ENCODE assay signal across 16 cellular contexts in the genomic region with DNA sequence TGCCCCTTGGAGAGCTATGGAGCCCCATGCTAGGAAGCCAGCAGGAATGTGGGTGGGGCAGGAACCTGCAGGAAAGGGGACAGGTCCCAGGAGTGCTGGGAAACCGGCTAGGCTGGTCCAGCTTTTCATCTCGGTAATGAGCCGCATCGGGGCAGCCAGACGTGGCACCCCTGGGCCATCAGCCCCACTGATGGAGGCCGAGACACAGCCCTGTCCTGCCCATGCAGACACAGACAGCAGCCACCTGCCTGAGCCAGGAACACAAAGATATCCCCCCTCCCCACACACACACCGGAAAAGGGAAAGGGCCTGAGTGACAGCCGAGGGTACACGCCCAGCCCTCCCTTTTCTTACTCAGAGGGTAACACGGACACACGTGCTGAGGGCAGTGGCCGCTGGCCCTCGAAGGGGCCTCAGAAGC. TPM values are rescaled to one million over a fixed set of nuclear protein-coding genes. Genes with fewer than 3 reads are reported as not detected.
DNase-seq lines count a peak whose midpoint lies in the region; ATAC-seq, FAIRE-seq and TF ChIP-seq lines count a peak whose summit lies in the region.
"Had no signal": no experiment of that assay in that cellular context is flagged by ENCODE, and none has a peak within 500 bp of the region (broad histone marks: within the 10 kb centered on the region; RNA-seq: fewer than 3 reads in every experiment).

No MANE protein-coding gene starts in this region.

- TF ChIP-seq EP300 in K562 (IDR thresholded peaks at IDR 0.05; ENCODE audit: low read length) (no peak), suprapubic skin (IDR thresholded peaks at IDR 0.05) (no peak), SK-N-SH (IDR thresholded peaks at IDR 0.05; ENCODE audit: borderline replicate concordance in 1 of 2, low read depth in 1 of 2, low read length in 1 of 2) (no peak)

- TF ChIP-seq CTCF in K562 (IDR thresholded peaks at IDR 0.05 in 2 of 3, conservative IDR thresholded peaks at IDR 0.05 in 1 of 3; ENCODE audit: insufficient read depth in 2 of 3, low read depth in 1 of 3, low read length in 3 of 3) (no peak), lower lobe of right lung (IDR thresholded peaks at IDR 0.05) (no peak), suprapubic skin (IDR thresholded peaks at IDR 0.05) (no peak), SK-N-SH (IDR thresholded peaks at IDR 0.05) (no peak)

- no peaks in the 10 kb centered on the region for H3K9me1 ChIP-seq in K562 (ENCODE audit: control insufficient read depth, insufficient read depth, low read length)

- H3K9ac ChIP-seq in K562 (ENCODE audit: insufficient read depth in 1 of 2, low read depth in 2 of 2, low read length in 2 of 2): peak overlapping the region in 1 of 2 experiments; percentile 6; a peak in 1 of 4 replicates
- H3K9ac ChIP-seq in SK-N-SH: no peak overlapping the region

- TF ChIP-seq POLR2A in K562 (conservative IDR thresholded peaks at IDR 0.05) (no peak), suprapubic skin (IDR thresholded peaks at IDR 0.05) (no peak)

- H4K20me1 ChIP-seq in K562 (replicated peaks; ENCODE audit: control insufficient read depth, insufficient read depth, low read length): no peaks in the 10 kb centered on the region
- H4K20me1 ChIP-seq in SK-N-SH (ENCODE audit: insufficient read depth): no peaks in the 10 kb centered on the region

- H3K27ac Mint-ChIP-seq in CD8-positive, alpha-beta memory T cell: no peak overlapping the region
- H3K27ac Mint-ChIP-seq: activated naive CD8-positive, alpha-beta T cell treated with anti-CD3 and anti-CD28 coated beads, Interleukin-2, amount 50 U/mL, for 24 hours had no signal

- in situ Hi-C loops in K562 (cut with MboI): no loop called here

- H3K4me3 Mint-ChIP-seq in CD8-positive, alpha-beta memory T cell: no peak overlapping the region
- H3K4me3 Mint-ChIP-seq: activated naive CD8-positive, alpha-beta T cell treated with anti-CD3 and anti-CD28 coated beads, Interleukin-2, amount 50 U/mL, for 24 hours had no signal

- BruUV-seq in K562 (replicated peaks; lab: Mats Ljungman, UMichigan): no TSS peak

- POLR2A ChIA-PET in K562 (lab: Yijun Ruan, JAX) (interaction anchor here (0.6 to 1.0 kb wide), 3 partner anchors 9 to 27 kb away, joined by 3 to 4 read pairs (median 3); no protein-coding TSS in a partner anchor), SK-N-SH (lab: Yijun Ruan, JAX) (no interaction called here)
- POLR2A ChIA-PET in CD8-positive, alpha-beta memory T cell (lab: Charles Lee): no interaction called here

- H3K36me3 Mint-ChIP-seq in CD8-positive, alpha-beta memory T cell: no peaks in the 10 kb centered on the region

- H3F3A ChIP-seq in SK-N-SH (replicated peaks; ENCODE audit: insufficient read depth): no peaks in the 10 kb centered on the region

- no peak overlapping the region for H2AFZ ChIP-seq in K562 (ENCODE audit: low read depth, low read length)
- no peak overlapping the region for H2AFZ ChIP-seq in SK-N-SH (ENCODE audit: low read depth)

- H3K27me3 ChIP-seq in K562 (ENCODE audit: control insufficient read depth in 2 of 2, insufficient read depth in 2 of 2, low read length in 2 of 2) (peaks cover 9 to 46% of the 10 kb centered on the region in 2 experiments; a peak in 4 of 5 replicates), lower lobe of right lung (ENCODE audit: low read depth) (no peaks in the 10 kb centered on the region), suprapubic skin (no peaks in the 10 kb centered on the region), SK-N-SH (ENCODE audit: insufficient read depth) (no peaks in the 10 kb centered on the region)
- H3K27me3 ChIP-seq in CD8-positive, alpha-beta memory T cell (ENCODE audit: insufficient read depth, low read length, poor library complexity, severe bottlenecking): no peaks in the 10 kb centered on the region
- H3K27me3 ChIP-seq: tibial nerve had no signal

- H3K4me2 ChIP-seq in K562 (ENCODE audit: insufficient read depth, low read length) (no peak overlapping the region), SK-N-SH (no peak overlapping the region)

- TF ChIP-seq RAD21 in K562 (CRISPR knock-in tag; conservative IDR thresholded peaks at IDR 0.05 in 1 of 2, IDR thresholded peaks at IDR 0.05 in 1 of 2) (no peak), SK-N-SH (IDR thresholded peaks at IDR 0.05; ENCODE audit: low read length) (no peak)

- CTCF ChIA-PET in K562 (lab: Yijun Ruan, JAX; ENCODE audit: low intra/inter-chr PET ratio) (no interaction called here), SK-N-SH (lab: Yijun Ruan, JAX) (no interaction called here)
- CTCF ChIA-PET in CD8-positive, alpha-beta memory T cell (lab: Charles Lee): no interaction called here

- H3K4me1 ChIP-seq in K562 (replicated peaks in 1 of 2; ENCODE audit: control insufficient read depth in 2 of 2, insufficient read depth in 2 of 2, low read length in 2 of 2): peaks cover 0 to 4% of the 10 kb centered on the region in 2 experiments; a peak in 1 of 5 replicates
- peaks cover 18% of the 10 kb centered on the region for H3K4me1 ChIP-seq in lower lobe of right lung
- peaks cover 49% of the 10 kb centered on the region for H3K4me1 ChIP-seq in suprapubic skin
- no peaks in the 10 kb centered on the region for H3K4me1 ChIP-seq in CD8-positive, alpha-beta memory T cell (ENCODE audit: insufficient read depth, low read length)
- H3K4me1 ChIP-seq in SK-N-SH (ENCODE audit: control insufficient read depth in 1 of 2, insufficient read depth in 2 of 2, low read depth in 1 of 2, low read length in 1 of 2): 0 out of 4 replicates have a peak, but pooled peaks cover 0 to 8% of the 10 kb centered on the region in 2 experiments

- no peaks in the 10 kb centered on the region for H3K4me1 Mint-ChIP-seq in CD8-positive, alpha-beta memory T cell
- H3K4me1 Mint-ChIP-seq: activated naive CD8-positive, alpha-beta T cell treated with anti-CD3 and anti-CD28 coated beads, Interleukin-2, amount 50 U/mL, for 24 hours had no signal

- peak; percentile 85 for DNase-seq in HT-29 (ENCODE audit: low spot score)
- no peak for DNase-seq in K562 (ENCODE audit: extremely low read depth in 1 of 4, low spot score in 3 of 4)
- DNase-seq in lower lobe of right lung: peak; percentile 84
- DNase-seq in suprapubic skin (ENCODE audit: low spot score in 2 of 2): no peak
- no peak for DNase-seq in pons (ENCODE audit: low spot score)
- DNase-seq in NCI-H1105 treated with DMSO at 0.1 percent for 48 hours (lab: John Stamatoyannopoulos, UW): no peak
- no peak for DNase-seq in CD8-positive, alpha-beta memory T cell
- no peak for DNase-seq in SK-N-SH
- DNase-seq: activated CD4-positive, alpha-beta T cell treated with anti-CD3 and anti-CD28 coated beads for 48 hours; activated naive CD8-positive, alpha-beta T cell treated with anti-CD3 and anti-CD28 coated beads, Interleukin-2, amount 50 U/mL, for 24 hours; AML-193; MV-4-11; NCI-H226; nucleus accumbens had no signal

- no peaks in the 10 kb centered on the region for H3K9me3 Mint-ChIP-seq in CD8-positive, alpha-beta memory T cell
- H3K9me3 Mint-ChIP-seq: activated naive CD8-positive, alpha-beta T cell treated with anti-CD3 and anti-CD28 coated beads, Interleukin-2, amount 50 U/mL, for 24 hours had no signal

- intact Hi-C loops in K562 (cut with micrococcal nuclease): no loop called here
- intact Hi-C loops in lower lobe of right lung (cut with DNase I): no loop called here

- no peaks in the 10 kb centered on the region for H3K79me2 ChIP-seq in K562 (ENCODE audit: control insufficient read depth, insufficient read depth, low read length)
- no peaks in the 10 kb centered on the region for H3K79me2 ChIP-seq in SK-N-SH (ENCODE audit: insufficient read depth)

- H3K9me3 ChIP-seq in K562 (replicated peaks; ENCODE audit: control insufficient read depth, insufficient read depth, low read depth, low read length): no peaks in the 10 kb centered on the region
- H3K9me3 ChIP-seq in lower lobe of right lung: no peaks in the 10 kb centered on the region
- no peaks in the 10 kb centered on the region for H3K9me3 ChIP-seq in suprapubic skin
- no peaks in the 10 kb centered on the region for H3K9me3 ChIP-seq in CD8-positive, alpha-beta memory T cell (ENCODE audit: low read length)
- H3K9me3 ChIP-seq in SK-N-SH: no peaks in the 10 kb centered on the region
- H3K9me3 ChIP-seq: tibial nerve had no signal

- peaks cover 5 to 14% of the 10 kb centered on the region in 2 donors for H3K27me3 Mint-ChIP-seq in CD8-positive, alpha-beta memory T cell

- ATAC-seq in K562: peak; percentile 49; the same call in 2 of the 3 replicates
- peak; percentile 91 to 92 for ATAC-seq in lower lobe of right lung
- ATAC-seq: activated naive CD8-positive, alpha-beta T cell treated with anti-CD3 and anti-CD28 coated beads, Interleukin-2, amount 50 U/mL, for 24 hours had no signal

- no peak overlapping the region for H3K4me3 ChIP-seq in K562
- no peak overlapping the region for H3K4me3 ChIP-seq in lower lobe of right lung
- no peak overlapping the region for H3K4me3 ChIP-seq in suprapubic skin
- no peak overlapping the region for H3K4me3 ChIP-seq in CD8-positive, alpha-beta memory T cell (ENCODE audit: low read length)
- H3K4me3 ChIP-seq in SK-N-SH (ENCODE audit: low read depth in 2 of 2, low read length in 1 of 2): no peak overlapping the region
- H3K4me3 ChIP-seq: tibial nerve had no signal

- H3K27ac ChIP-seq in K562 (ENCODE audit: extremely low read depth, low read depth, low read length): no peak overlapping the region
- peak overlapping the region; percentile 49 for H3K27ac ChIP-seq in lower lobe of right lung
- H3K27ac ChIP-seq in suprapubic skin: peak overlapping the region; percentile 69
- H3K27ac ChIP-seq in CD8-positive, alpha-beta memory T cell (ENCODE audit: low read depth, low read length): no peak overlapping the region
- no peak overlapping the region for H3K27ac ChIP-seq in SK-N-SH (ENCODE audit: low read depth in 2 of 2, low read length in 1 of 2)

- no peaks in the 10 kb centered on the region for H3K36me3 ChIP-seq in K562 (ENCODE audit: control insufficient read depth, insufficient read depth, low read length)
- H3K36me3 ChIP-seq in lower lobe of right lung: no peaks in the 10 kb centered on the region
- peaks cover 6% of the 10 kb centered on the region for H3K36me3 ChIP-seq in suprapubic skin
- H3K36me3 ChIP-seq in CD8-positive, alpha-beta memory T cell (ENCODE audit: insufficient read depth, low read length): no peaks in the 10 kb centered on the region
- H3K36me3 ChIP-seq in SK-N-SH (replicated peaks in 1 of 2; ENCODE audit: control insufficient read depth in 1 of 2, insufficient read depth in 2 of 2, low read length in 1 of 2): no peaks in the 10 kb centered on the region
- H3K36me3 ChIP-seq: tibial nerve had no signal

- FAIRE-seq in K562 (lab: Jason Lieb, UNC): no peak

- 1% methylated on average over 10 of the region's 13 CpGs for WGBS in K562 (ENCODE audit: insufficient coverage, low coverage, missing lambda C conversion rate)
- 45% methylated on average over 4 of the region's 13 CpGs for WGBS in suprapubic skin
- 93% methylated on average over 10 of the region's 13 CpGs for WGBS in SK-N-SH (ENCODE audit: low lambda C conversion rate)

- no peaks in the 10 kb centered on the region for H3K9me2 ChIP-seq in SK-N-SH

RNA-seq across cellular contexts. Expression of a gene that starts 18.1 kb away (rescaled TPM):
- total RNA-seq in HT-29 (2014; rRNA removed; shearing (Covaris generic)): 56.5 and 58.1 TPM in 2 replicates
- 0.07 and 0.19 TPM in 2 replicates for total RNA-seq in K562 (2011; cell fraction: chromatin; rRNA removed; ENCODE audit: low replicate concordance)
- 0.17 and 0.53 TPM in 2 replicates for total RNA-seq in K562 (2011; cell fraction: nucleolus; rRNA removed)
- 0.44 TPM in 1 of 2 replicates, not detected in the other for total RNA-seq in K562 (2011; cell fraction: nucleoplasm; rRNA removed)
- total RNA-seq in K562 (2014; rRNA removed) (0.09 and 0.16 TPM in 2 replicates), K562 (2014; rRNA removed; fragmentation: Illumina TruSeq; extraction: Trizol) (0.03 TPM in 1 of 2 replicates, not detected in the other), K562 (2015; rRNA removed; fragmentation: Illumina TruSeq; extraction: Trizol) (0.04 TPM in 1 of 2 replicates, not detected in the other), K562 (2021) (0.07 and 0.13 TPM in 2 replicates), lower lobe of right lung (60.5 TPM), suprapubic skin (100 to 1,000 TPM; 304 to 377 (median 350) TPM)
- polyA plus RNA-seq in K562 (2011; rRNA removed) (0.05 and 0.07 TPM in 2 replicates), K562 (2014; fragmentation: Illumina TruSeq; extraction: Trizol) (0.03 and 0.10 TPM in 2 replicates), K562 (2014; fragmentation: Nextera tagmentation; extraction: Ambion mirVana) (under 1 TPM in 1 of 2 experiments, not detected in 1; 0.15 TPM), K562 (2014; rRNA removed) (0.01 and 0.03 TPM in 2 replicates), SK-N-SH (2012; rRNA removed) (16.8 and 24.6 TPM in 2 replicates)
- polyA plus RNA-seq in K562 (2011; cell fraction: cytosol; rRNA removed): 0.04 TPM in 2 replicates
- polyA plus RNA-seq in K562 (2011; cell fraction: nucleus; rRNA removed): 0.11 and 0.33 TPM in 2 replicates
- polyA plus RNA-seq in K562 (2012): 0.13 and 0.22 TPM in 2 replicates
- 0.11 and 0.39 TPM in 2 replicates for polyA minus RNA-seq in K562 (2011; rRNA and poly(A)+ RNA removed)
- polyA minus RNA-seq in K562 (2011; cell fraction: cytosol; rRNA and poly(A)+ RNA removed): 0.19 and 0.27 TPM in 2 replicates
- polyA minus RNA-seq in K562 (2011; cell fraction: nucleus; rRNA and poly(A)+ RNA removed): 0.11 and 0.13 TPM in 2 replicates
- total RNA-seq in CD8-positive, alpha-beta memory T cell: not detected
- polyA plus RNA-seq in CD8-positive, alpha-beta memory T cell: 0.29 TPM
- polyA plus RNA-seq in SK-N-SH (2012; cell fraction: cytosol; rRNA removed): 9.9 and 11.5 TPM in 2 replicates
- 42.1 and 47.8 TPM in 2 replicates for polyA plus RNA-seq in SK-N-SH (2012; cell fraction: nucleus; rRNA removed)
- total RNA-seq: T-helper 1 cell treated with Interleukin-12 subunit alpha and Interleukin-12 subunit beta and Interleukin-4 antibody, amounts not matched to agents 30 ng/mL and 1 ng/mL, for 36 hours had no signal

RNA-seq across cellular contexts. Expression of a gene that starts 39.3 kb away (rescaled TPM):
- total RNA-seq in HT-29 (2014; rRNA removed; shearing (Covaris generic)): 0.08 TPM in 1 of 2 replicates, not detected in the other
- 0.44 TPM in 1 of 2 replicates, not detected in the other for total RNA-seq in K562 (2011; cell fraction: chromatin; rRNA removed; ENCODE audit: low replicate concordance)
- not detected in 2 replicates for total RNA-seq in K562 (2011; cell fraction: nucleolus; rRNA removed)
- 0.22 TPM in 1 of 2 replicates, not detected in the other for total RNA-seq in K562 (2011; cell fraction: nucleoplasm; rRNA removed)
- total RNA-seq in K562 (2014; rRNA removed) (not detected in 2 replicates), K562 (2014; rRNA removed; fragmentation: Illumina TruSeq; extraction: Trizol) (not detected in 2 replicates), K562 (2015; rRNA removed; fragmentation: Illumina TruSeq; extraction: Trizol) (not detected in 2 replicates), K562 (2021) (0.22 TPM in 1 of 2 replicates, not detected in the other), lower lobe of right lung (0.41 TPM), suprapubic skin (1 to 10 TPM; 1.0 to 1.8 (median 1.4) TPM)
- polyA plus RNA-seq in K562 (2011; rRNA removed) (not detected in 2 replicates), K562 (2014; fragmentation: Illumina TruSeq; extraction: Trizol) (not detected in 2 replicates), K562 (2014; fragmentation: Nextera tagmentation; extraction: Ambion mirVana) (not detected), K562 (2014; rRNA removed) (0.11 TPM in 1 of 2 replicates, not detected in the other), SK-N-SH (2012; rRNA removed) (0.03 and 0.08 TPM in 2 replicates)
- 0.01 and 0.15 TPM in 2 replicates for polyA plus RNA-seq in K562 (2011; cell fraction: cytosol; rRNA removed)
- 0.01 TPM in 2 replicates for polyA plus RNA-seq in K562 (2011; cell fraction: nucleus; rRNA removed)
- not detected in 2 replicates for polyA plus RNA-seq in K562 (2012)
- polyA minus RNA-seq in K562 (2011; rRNA and poly(A)+ RNA removed): not detected in 2 replicates
- polyA minus RNA-seq in K562 (2011; cell fraction: cytosol; rRNA and poly(A)+ RNA removed): not detected in 2 replicates
- not detected in 2 replicates for polyA minus RNA-seq in K562 (2011; cell fraction: nucleus; rRNA and poly(A)+ RNA removed)
- total RNA-seq in CD8-positive, alpha-beta memory T cell: not detected
- polyA plus RNA-seq in CD8-positive, alpha-beta memory T cell: not detected
- 0.01 and 0.03 TPM in 2 replicates for polyA plus RNA-seq in SK-N-SH (2012; cell fraction: cytosol; rRNA removed)
- 0.61 and 1.2 TPM in 2 replicates for polyA plus RNA-seq in SK-N-SH (2012; cell fraction: nucleus; rRNA removed)
- total RNA-seq: T-helper 1 cell treated with Interleukin-12 subunit alpha and Interleukin-12 subunit beta and Interleukin-4 antibody, amounts not matched to agents 30 ng/mL and 1 ng/mL, for 36 hours had no signal

Comparison
In these comparisons a context has a peak if more than half of its experiments do, and no peak if none do; other contexts are left out.
1. DNase-seq: peak in HT-29 (single experiment) and lower lobe of right lung (single experiment); none in K562 (0 of 4), suprapubic skin (0 of 2), pons (single experiment), NCI-H1105 treated with DMSO at 0.1 percent for 48 hours (single experiment), CD8-positive, alpha-beta memory T cell (0 of 5) and SK-N-SH (single experiment).
2. H3K27ac ChIP-seq: peak in lower lobe of right lung (single experiment) and suprapubic skin (single experiment); none in K562 (single experiment), CD8-positive, alpha-beta memory T cell (single experiment) and SK-N-SH (0 of 2).
3. RNA of a gene that starts 18.1 kb away (total RNA-seq): 304 to 377 TPM in suprapubic skin, 60.5 TPM in lower lobe of right lung (single experiment) and 56.5 to 58.1 TPM in HT-29; 0.03 to 0.53 TPM in K562 and not detected in CD8-positive, alpha-beta memory T cell; every median in the first group is over 10 times any median in the second.